19 cellular contexts compared by ENCODE assay signal in the genomic region with DNA sequence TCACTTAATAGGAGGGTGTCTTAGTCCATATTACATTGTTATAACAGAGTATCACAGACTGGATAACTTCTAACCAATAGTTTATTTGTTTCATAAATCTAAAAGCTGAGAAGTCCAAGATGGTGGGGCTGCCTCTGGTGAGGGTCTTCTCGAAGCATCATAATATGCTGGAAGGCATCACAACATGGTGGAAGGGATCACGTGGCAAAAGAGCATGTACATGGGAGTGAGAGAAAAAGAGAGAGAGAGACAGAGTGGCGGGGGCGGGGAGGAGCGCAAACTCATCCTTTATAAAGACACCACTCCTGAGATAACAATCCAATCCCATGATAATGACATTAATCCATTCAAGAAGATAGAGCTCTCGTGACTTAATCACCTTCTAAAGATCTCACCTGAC. TPM values are rescaled to one million over a fixed set of nuclear protein-coding genes. Genes with fewer than 3 reads are reported as not detected.
DNase-seq lines count a peak whose midpoint lies in the region; ATAC-seq, FAIRE-seq and TF ChIP-seq lines count a peak whose summit lies in the region.
"Had no signal": no experiment of that assay in that cellular context is flagged by ENCODE, and none has a peak within 500 bp of the region (broad histone marks: within the 10 kb centered on the region; RNA-seq: fewer than 3 reads in every experiment).

No MANE protein-coding gene starts in this region.

- TF ChIP-seq RAD21 in K562 (CRISPR knock-in tag; conservative IDR thresholded peaks at IDR 0.05 in 1 of 2, IDR thresholded peaks at IDR 0.05 in 1 of 2), result no peak

- DNase-seq in NCI-H146 treated with DMSO at 0.1 percent for 48 hours (lab: John Stamatoyannopoulos, UW; ENCODE audit: unreplicated experiment), result peak; percentile 26
- no peak for DNase-seq in PC-9
- peak in 1 of 4 experiments; percentile 27 for DNase-seq in K562 (ENCODE audit: extremely low read depth in 1 of 4, low spot score in 3 of 4)
- DNase-seq in activated T-cell treated with anti-CD3 and anti-CD28 coated beads for 4 hours, result no peak
- no peak for DNase-seq in GM12892 (ENCODE audit: insufficient read length)
- DNase-seq in PC-3, result no peak
- DNase-seq: ACHN; BE2C; C1 segment of cervical spinal cord; CD4-positive, CD25-positive, alpha-beta regulatory T cell; CD8-positive, alpha-beta memory T cell; COR-L47; HCEC 1CT had no signal

- BruUV-seq in PC-9 (replicated peaks; lab: Mats Ljungman, UMichigan) (no TSS peak), K562 (replicated peaks; lab: Mats Ljungman, UMichigan) (no TSS peak), PC-3 (replicated peaks; lab: Mats Ljungman, UMichigan) (no TSS peak)

- H3K27me3 ChIP-seq in PC-9 (ENCODE audit: insufficient read depth, low read depth) (no peaks in the 10 kb centered on the region), K562 (ENCODE audit: control insufficient read depth in 2 of 2, insufficient read depth in 2 of 2, low read length in 2 of 2) (no peaks in the 10 kb centered on the region), PC-3 (ENCODE audit: low read length) (no peaks in the 10 kb centered on the region)
- H3K27me3 ChIP-seq: BE2C had no signal

- intact Hi-C loops in PC-9 (cut with micrococcal nuclease; ENCODE audit: unreplicated experiment) (no loop called here), K562 (cut with micrococcal nuclease) (no loop called here), PC-3 (cut with micrococcal nuclease) (no loop called here)

- H3K27ac ChIP-seq in PC-9 (no peak overlapping the region), K562 (ENCODE audit: extremely low read depth, low read depth, low read length) (no peak overlapping the region), PC-3 (ENCODE audit: low read length) (no peak overlapping the region)
- H3K27ac ChIP-seq: HL-60 had no signal

- no peaks in the 10 kb centered on the region for H3K4me1 ChIP-seq in PC-9 (replicated peaks; ENCODE audit: insufficient read depth)
- H3K4me1 ChIP-seq in K562 (replicated peaks in 1 of 2; ENCODE audit: control insufficient read depth in 2 of 2, insufficient read depth in 2 of 2, low read length in 2 of 2), result no peaks in the 10 kb centered on the region
- no peaks in the 10 kb centered on the region for H3K4me1 ChIP-seq in PC-3 (ENCODE audit: insufficient read depth, low read length)
- H3K4me1 ChIP-seq: BE2C had no signal

- no peak for TF ChIP-seq EP300 in K562 (IDR thresholded peaks at IDR 0.05; ENCODE audit: low read length)

- H4K20me1 ChIP-seq in PC-9 (ENCODE audit: insufficient read depth) (no peaks in the 10 kb centered on the region), K562 (replicated peaks; ENCODE audit: control insufficient read depth, insufficient read depth, low read length) (no peaks in the 10 kb centered on the region), PC-3 (ENCODE audit: low read length) (no peaks in the 10 kb centered on the region)

- no peak overlapping the region for H3K4me3 ChIP-seq in PC-9
- no peak overlapping the region for H3K4me3 ChIP-seq in K562
- no peak overlapping the region for H3K4me3 ChIP-seq in PC-3 (ENCODE audit: low read length)
- H3K4me3 ChIP-seq: GM23338 had no signal

- TF ChIP-seq POLR2A in K562 (conservative IDR thresholded peaks at IDR 0.05) (no peak), GM12892 (IDR thresholded peaks at IDR 0.05; ENCODE audit: low read depth, low read length) (no peak)

- H3K9ac ChIP-seq in K562 (ENCODE audit: insufficient read depth in 1 of 2, low read depth in 2 of 2, low read length in 2 of 2) (no peak overlapping the region), PC-3 (ENCODE audit: low read length) (no peak overlapping the region)

- FAIRE-seq in K562 (lab: Jason Lieb, UNC), result no peak
- no peak for FAIRE-seq in GM12892 (lab: Jason Lieb, UNC)
- FAIRE-seq: GM12891, GM18507, H54 had no signal

- no peaks in the 10 kb centered on the region for H3K79me2 ChIP-seq in PC-9 (ENCODE audit: low read depth)
- no peaks in the 10 kb centered on the region for H3K79me2 ChIP-seq in K562 (ENCODE audit: control insufficient read depth, insufficient read depth, low read length)
- no peaks in the 10 kb centered on the region for H3K79me2 ChIP-seq in PC-3 (ENCODE audit: low read length)

- ATAC-seq in K562 (peak; percentile 71), PC-3 (no peak)
- ATAC-seq: GM23338 had no signal

- POLR2A ChIA-PET in PC-9 (lab: Charles Lee; ENCODE audit: unreplicated experiment) (no interaction called here), K562 (lab: Yijun Ruan, JAX) (interaction anchor here (0.7 kb wide), 1 partner anchor 387 kb away, joined by 4 read pairs; no protein-coding TSS in a partner anchor), PC-3 (lab: Charles Lee; ENCODE audit: unreplicated experiment) (no interaction called here)

- CTCF ChIA-PET in PC-9 (lab: Charles Lee) (no interaction called here), K562 (lab: Yijun Ruan, JAX; ENCODE audit: low intra/inter-chr PET ratio) (no interaction called here), PC-3 (lab: Charles Lee) (no interaction called here)

- H2AFZ ChIP-seq in PC-9 (peak overlapping the region; percentile 61; the same call in 1 of the 2 replicates), K562 (ENCODE audit: low read depth, low read length) (peak overlapping the region; percentile 58), PC-3 (ENCODE audit: low read length) (no peak overlapping the region)
- H2AFZ ChIP-seq: GM23338 had no signal

- H3K4me2 ChIP-seq in PC-9, result no peak overlapping the region
- H3K4me2 ChIP-seq in K562 (ENCODE audit: insufficient read depth, low read length), result no peak overlapping the region; the same call in 1 of the 2 replicates
- H3K4me2 ChIP-seq in PC-3 (ENCODE audit: low read length), result no peak overlapping the region
- H3K4me2 ChIP-seq: GM23338 had no signal

- 6% methylated on average over 6 of the region's 6 CpGs for WGBS in K562 (ENCODE audit: insufficient coverage, low coverage, missing lambda C conversion rate)

- H3F3A ChIP-seq in PC-9 (ENCODE audit: insufficient read depth, low read depth) (no peaks in the 10 kb centered on the region), PC-3 (ENCODE audit: low read length, unreplicated experiment) (no peaks in the 10 kb centered on the region)

- H3K9me2 ChIP-seq in PC-9 (ENCODE audit: insufficient read depth), result no peaks in the 10 kb centered on the region
- no peaks in the 10 kb centered on the region for H3K9me2 ChIP-seq in PC-3 (replicated peaks; ENCODE audit: low read length)

- in situ Hi-C loops in K562 (cut with MboI), result no loop called here

- no peak for TF ChIP-seq CTCF in PC-9 (conservative IDR thresholded peaks at IDR 0.05)
- TF ChIP-seq CTCF in K562 (IDR thresholded peaks at IDR 0.05 in 2 of 3, conservative IDR thresholded peaks at IDR 0.05 in 1 of 3; ENCODE audit: insufficient read depth in 2 of 3, low read depth in 1 of 3, low read length in 3 of 3), result no peak
- no peak for TF ChIP-seq CTCF in PC-3 (conservative IDR thresholded peaks at IDR 0.05; ENCODE audit: low read depth, low read length)

- H3K36me3 ChIP-seq in PC-9 (ENCODE audit: low read depth) (no peaks in the 10 kb centered on the region), K562 (ENCODE audit: control insufficient read depth, insufficient read depth, low read length) (no peaks in the 10 kb centered on the region), PC-3 (ENCODE audit: low read depth, low read length) (no peaks in the 10 kb centered on the region)
- H3K36me3 ChIP-seq: BE2C had no signal

- H3K9me3 ChIP-seq in PC-9 (ENCODE audit: insufficient read depth, low read depth) (no peaks in the 10 kb centered on the region), K562 (replicated peaks; ENCODE audit: control insufficient read depth, insufficient read depth, low read depth, low read length) (no peaks in the 10 kb centered on the region), PC-3 (ENCODE audit: low read length) (no peaks in the 10 kb centered on the region)
- H3K9me3 ChIP-seq: BE2C had no signal

- no peaks in the 10 kb centered on the region for H3K9me1 ChIP-seq in K562 (ENCODE audit: control insufficient read depth, insufficient read depth, low read length)

RNA-seq across cellular contexts. Expression of a gene that starts 31.5 kb away (rescaled TPM):
- not detected in 2 replicates for total RNA-seq in PC-9 (2021)
- total RNA-seq in K562 (2011; cell fraction: chromatin; rRNA removed; ENCODE audit: low replicate concordance), result not detected in 2 replicates
- total RNA-seq in K562 (2011; cell fraction: nucleolus; rRNA removed), result not detected in 2 replicates
- total RNA-seq in K562 (2011; cell fraction: nucleoplasm; rRNA removed), result not detected in 2 replicates
- not detected in 2 replicates for total RNA-seq in K562 (2014; rRNA removed)
- total RNA-seq in K562 (2014; rRNA removed; fragmentation: Illumina TruSeq; extraction: Trizol), result not detected in 2 replicates
- not detected in 2 replicates for total RNA-seq in K562 (2015; rRNA removed; fragmentation: Illumina TruSeq; extraction: Trizol)
- total RNA-seq in K562 (2021), result not detected in 2 replicates
- not detected in 2 replicates for polyA plus RNA-seq in K562 (2011; rRNA removed)
- polyA plus RNA-seq in K562 (2011; cell fraction: cytosol; rRNA removed), result not detected in 2 replicates
- not detected in 2 replicates for polyA plus RNA-seq in K562 (2011; cell fraction: nucleus; rRNA removed)
- not detected in 2 replicates for polyA plus RNA-seq in K562 (2012)
- not detected in 2 replicates for polyA plus RNA-seq in K562 (2014; fragmentation: Illumina TruSeq; extraction: Trizol)
- polyA plus RNA-seq in K562 (2014; fragmentation: Nextera tagmentation; extraction: Ambion mirVana), result not detected
- polyA plus RNA-seq in K562 (2014; rRNA removed), result not detected in 2 replicates
- not detected in 2 replicates for polyA minus RNA-seq in K562 (2011; rRNA and poly(A)+ RNA removed)
- polyA minus RNA-seq in K562 (2011; cell fraction: cytosol; rRNA and poly(A)+ RNA removed), result not detected in 2 replicates
- polyA minus RNA-seq in K562 (2011; cell fraction: nucleus; rRNA and poly(A)+ RNA removed), result not detected in 2 replicates
- not detected for polyA plus RNA-seq in GM12892 (2012; ENCODE audit: missing spikeins)
- total RNA-seq in PC-3 (2014; rRNA removed), result not detected in 2 replicates
- total RNA-seq: CD4-positive, CD25-positive, alpha-beta regulatory T cell; CD8-positive, alpha-beta memory T cell; GM23338; HT1080 had no signal
- polyA plus RNA-seq: CD4-positive, CD25-positive, alpha-beta regulatory T cell; CD8-positive, alpha-beta memory T cell; GM23338 had no signal

RNA-seq across cellular contexts. Expression of a gene that starts 58.2 kb away (rescaled TPM):
- total RNA-seq in PC-9 (2021), result not detected in 2 replicates
- total RNA-seq in K562 (2011; cell fraction: chromatin; rRNA removed; ENCODE audit: low replicate concordance), result not detected in 2 replicates
- total RNA-seq in K562 (2011; cell fraction: nucleolus; rRNA removed), result not detected in 2 replicates
- total RNA-seq in K562 (2011; cell fraction: nucleoplasm; rRNA removed), result not detected in 2 replicates
- total RNA-seq in K562 (2014; rRNA removed), result not detected in 2 replicates
- not detected in 2 replicates for total RNA-seq in K562 (2014; rRNA removed; fragmentation: Illumina TruSeq; extraction: Trizol)
- not detected in 2 replicates for total RNA-seq in K562 (2015; rRNA removed; fragmentation: Illumina TruSeq; extraction: Trizol)
- not detected in 2 replicates for total RNA-seq in K562 (2021)
- 0.08 TPM in 1 of 2 replicates, not detected in the other for polyA plus RNA-seq in K562 (2011; rRNA removed)
- polyA plus RNA-seq in K562 (2011; cell fraction: cytosol; rRNA removed), result not detected in 2 replicates
- 0.06 TPM in 1 of 2 replicates, not detected in the other for polyA plus RNA-seq in K562 (2011; cell fraction: nucleus; rRNA removed)
- 0.14 TPM in 1 of 2 replicates, not detected in the other for polyA plus RNA-seq in K562 (2012)
- not detected in 2 replicates for polyA plus RNA-seq in K562 (2014; fragmentation: Illumina TruSeq; extraction: Trizol)
- polyA plus RNA-seq in K562 (2014; fragmentation: Nextera tagmentation; extraction: Ambion mirVana), result not detected
- polyA plus RNA-seq in K562 (2014; rRNA removed), result not detected in 2 replicates
- not detected in 2 replicates for polyA minus RNA-seq in K562 (2011; rRNA and poly(A)+ RNA removed)
- not detected in 2 replicates for polyA minus RNA-seq in K562 (2011; cell fraction: cytosol; rRNA and poly(A)+ RNA removed)
- polyA minus RNA-seq in K562 (2011; cell fraction: nucleus; rRNA and poly(A)+ RNA removed), result not detected in 2 replicates
- polyA plus RNA-seq in GM12892 (2012; ENCODE audit: missing spikeins), result not detected
- total RNA-seq in PC-3 (2014; rRNA removed), result not detected in 2 replicates
- total RNA-seq: CD4-positive, CD25-positive, alpha-beta regulatory T cell; CD8-positive, alpha-beta memory T cell; GM23338; HT1080 had no signal
- polyA plus RNA-seq: CD4-positive, CD25-positive, alpha-beta regulatory T cell; CD8-positive, alpha-beta memory T cell; GM23338 had no signal
